ENCODE assay signal across 2 cellular contexts in genomic region chr6:36442083-36442670, GRCh38.
TF ChIP-seq lines count a peak whose summit lies in the region.

No MANE protein-coding gene starts in this region.

TF ChIP-seq in SK-N-SH, 30 proteins besides CTCF, POLR2A, EP300 and RAD21 (continued from another document):
- TF ChIP-seq, protein P1, sequence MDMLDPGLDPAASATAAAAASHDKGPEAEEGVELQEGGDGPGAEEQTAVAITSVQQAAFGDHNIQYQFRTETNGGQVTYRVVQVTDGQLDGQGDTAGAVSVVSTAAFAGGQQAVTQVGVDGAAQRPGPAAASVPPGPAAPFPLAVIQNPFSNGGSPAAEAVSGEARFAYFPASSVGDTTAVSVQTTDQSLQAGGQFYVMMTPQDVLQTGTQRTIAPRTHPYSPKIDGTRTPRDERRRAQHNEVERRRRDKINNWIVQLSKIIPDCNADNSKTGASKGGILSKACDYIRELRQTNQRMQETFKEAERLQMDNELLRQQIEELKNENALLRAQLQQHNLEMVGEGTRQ (IDR thresholded peaks at IDR 0.05; ENCODE audit: borderline replicate concordance, low read depth, low read length), result no peak
- TF ChIP-seq FOXM1 (IDR thresholded peaks at IDR 0.05; ENCODE audit: low read depth) (no peak), NFIC (IDR thresholded peaks at IDR 0.05; ENCODE audit: borderline replicate concordance) (no peak), EZH2phosphoT487 (IDR thresholded peaks at IDR 0.05; ENCODE audit: borderline replicate concordance, low read depth) (no peak), MXI1 (IDR thresholded peaks at IDR 0.05; ENCODE audit: low read depth, low read length) (no peak), TCF12 (IDR thresholded peaks at IDR 0.05) (no peak), RCOR1 (IDR thresholded peaks at IDR 0.05; ENCODE audit: low read length) (no peak), MEF2A (IDR thresholded peaks at IDR 0.05; ENCODE audit: borderline replicate concordance, low read depth) (no peak), TEAD4 (IDR thresholded peaks at IDR 0.05; ENCODE audit: borderline replicate concordance, insufficient read depth) (no peak), MAX (IDR thresholded peaks at IDR 0.05; ENCODE audit: low read depth) (no peak), YY1 (IDR thresholded peaks at IDR 0.05; ENCODE audit: low read depth) (no peak), FOXJ3 (CRISPR knock-in tag; IDR thresholded peaks at IDR 0.05) (no peak), FOSL2 (IDR thresholded peaks at IDR 0.05; ENCODE audit: borderline replicate concordance, low read depth) (no peak), GATA2 (CRISPR knock-in tag; IDR thresholded peaks at IDR 0.05) (no peak), POLR2AphosphoS5 (IDR thresholded peaks at IDR 0.05; ENCODE audit: low read depth, low read length) (no peak)
- TF ChIP-seq, protein P2, sequence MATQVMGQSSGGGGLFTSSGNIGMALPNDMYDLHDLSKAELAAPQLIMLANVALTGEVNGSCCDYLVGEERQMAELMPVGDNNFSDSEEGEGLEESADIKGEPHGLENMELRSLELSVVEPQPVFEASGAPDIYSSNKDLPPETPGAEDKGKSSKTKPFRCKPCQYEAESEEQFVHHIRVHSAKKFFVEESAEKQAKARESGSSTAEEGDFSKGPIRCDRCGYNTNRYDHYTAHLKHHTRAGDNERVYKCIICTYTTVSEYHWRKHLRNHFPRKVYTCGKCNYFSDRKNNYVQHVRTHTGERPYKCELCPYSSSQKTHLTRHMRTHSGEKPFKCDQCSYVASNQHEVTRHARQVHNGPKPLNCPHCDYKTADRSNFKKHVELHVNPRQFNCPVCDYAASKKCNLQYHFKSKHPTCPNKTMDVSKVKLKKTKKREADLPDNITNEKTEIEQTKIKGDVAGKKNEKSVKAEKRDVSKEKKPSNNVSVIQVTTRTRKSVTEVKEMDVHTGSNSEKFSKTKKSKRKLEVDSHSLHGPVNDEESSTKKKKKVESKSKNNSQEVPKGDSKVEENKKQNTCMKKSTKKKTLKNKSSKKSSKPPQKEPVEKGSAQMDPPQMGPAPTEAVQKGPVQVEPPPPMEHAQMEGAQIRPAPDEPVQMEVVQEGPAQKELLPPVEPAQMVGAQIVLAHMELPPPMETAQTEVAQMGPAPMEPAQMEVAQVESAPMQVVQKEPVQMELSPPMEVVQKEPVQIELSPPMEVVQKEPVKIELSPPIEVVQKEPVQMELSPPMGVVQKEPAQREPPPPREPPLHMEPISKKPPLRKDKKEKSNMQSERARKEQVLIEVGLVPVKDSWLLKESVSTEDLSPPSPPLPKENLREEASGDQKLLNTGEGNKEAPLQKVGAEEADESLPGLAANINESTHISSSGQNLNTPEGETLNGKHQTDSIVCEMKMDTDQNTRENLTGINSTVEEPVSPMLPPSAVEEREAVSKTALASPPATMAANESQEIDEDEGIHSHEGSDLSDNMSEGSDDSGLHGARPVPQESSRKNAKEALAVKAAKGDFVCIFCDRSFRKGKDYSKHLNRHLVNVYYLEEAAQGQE (IDR thresholded peaks at IDR 0.05; ENCODE audit: low read depth, low read length), result no peak
- TF ChIP-seq, protein P3, sequence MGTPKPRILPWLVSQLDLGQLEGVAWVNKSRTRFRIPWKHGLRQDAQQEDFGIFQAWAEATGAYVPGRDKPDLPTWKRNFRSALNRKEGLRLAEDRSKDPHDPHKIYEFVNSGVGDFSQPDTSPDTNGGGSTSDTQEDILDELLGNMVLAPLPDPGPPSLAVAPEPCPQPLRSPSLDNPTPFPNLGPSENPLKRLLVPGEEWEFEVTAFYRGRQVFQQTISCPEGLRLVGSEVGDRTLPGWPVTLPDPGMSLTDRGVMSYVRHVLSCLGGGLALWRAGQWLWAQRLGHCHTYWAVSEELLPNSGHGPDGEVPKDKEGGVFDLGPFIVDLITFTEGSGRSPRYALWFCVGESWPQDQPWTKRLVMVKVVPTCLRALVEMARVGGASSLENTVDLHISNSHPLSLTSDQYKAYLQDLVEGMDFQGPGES (IDR thresholded peaks at IDR 0.05; ENCODE audit: low read depth, low read length), result no peak
- TF ChIP-seq, protein P4, sequence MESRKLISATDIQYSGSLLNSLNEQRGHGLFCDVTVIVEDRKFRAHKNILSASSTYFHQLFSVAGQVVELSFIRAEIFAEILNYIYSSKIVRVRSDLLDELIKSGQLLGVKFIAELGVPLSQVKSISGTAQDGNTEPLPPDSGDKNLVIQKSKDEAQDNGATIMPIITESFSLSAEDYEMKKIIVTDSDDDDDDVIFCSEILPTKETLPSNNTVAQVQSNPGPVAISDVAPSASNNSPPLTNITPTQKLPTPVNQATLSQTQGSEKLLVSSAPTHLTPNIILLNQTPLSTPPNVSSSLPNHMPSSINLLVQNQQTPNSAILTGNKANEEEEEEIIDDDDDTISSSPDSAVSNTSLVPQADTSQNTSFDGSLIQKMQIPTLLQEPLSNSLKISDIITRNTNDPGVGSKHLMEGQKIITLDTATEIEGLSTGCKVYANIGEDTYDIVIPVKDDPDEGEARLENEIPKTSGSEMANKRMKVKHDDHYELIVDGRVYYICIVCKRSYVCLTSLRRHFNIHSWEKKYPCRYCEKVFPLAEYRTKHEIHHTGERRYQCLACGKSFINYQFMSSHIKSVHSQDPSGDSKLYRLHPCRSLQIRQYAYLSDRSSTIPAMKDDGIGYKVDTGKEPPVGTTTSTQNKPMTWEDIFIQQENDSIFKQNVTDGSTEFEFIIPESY (IDR thresholded peaks at IDR 0.05; ENCODE audit: borderline replicate concordance, low read depth), result no peak

TF ChIP-seq in SK-N-SH treated with all-trans-retinoic acid at 6 μM for 48 hours, 23 proteins besides CTCF, POLR2A, EP300 and RAD21 (continued from another document):
- TF ChIP-seq PATZ1 (CRISPR knock-in tag; IDR thresholded peaks at IDR 0.05; ENCODE audit: borderline replicate concordance) (no peak), ZNF8 (CRISPR knock-in tag; IDR thresholded peaks at IDR 0.05) (no peak), TOX (CRISPR knock-in tag; IDR thresholded peaks at IDR 0.05; ENCODE audit: borderline replicate concordance) (no peak), ZNF70 (CRISPR knock-in tag; IDR thresholded peaks at IDR 0.05) (no peak), ZFP3 (CRISPR knock-in tag; IDR thresholded peaks at IDR 0.05) (no peak), GLIS3 (CRISPR knock-in tag; IDR thresholded peaks at IDR 0.05) (no peak), SNAI2 (CRISPR knock-in tag; IDR thresholded peaks at IDR 0.05) (no peak), RARB (CRISPR knock-in tag; IDR thresholded peaks at IDR 0.05) (no peak)
